ENCODE assay signal across 25 cellular contexts in genomic region chr10:110612629-110613028, GRCh38.
"Had no signal": no experiment of that assay in that cellular context is flagged by ENCODE, and none has a peak within 500 bp of the region (broad histone marks: within the 10 kb centered on the region; RNA-seq: fewer than 3 reads in every experiment).

No MANE protein-coding gene starts in this region.

- H3K4me3 Mint-ChIP-seq: activated T-cell treated with anti-CD3 and anti-CD28 coated beads, Interleukin-2, amount 50 U/mL, for 4 hours; effector memory CD8-positive, alpha-beta T cell; nephron; T-helper 2 cell treated with Interferon-gamma antibody and Interleukin-4, amounts not matched to agents 5 μg/mL and 100 μg/mL, for 36 hours had no signal

- H3K27me3 Mint-ChIP-seq: activated B cell treated with CpG ODN at 0.5 μM for 24 hours; activated naive CD8-positive, alpha-beta T cell treated with anti-CD3 and anti-CD28 coated beads, Interleukin-2, amount 10 ng/mL, durations not matched to agents 7 days and 5 days had no signal

- H3K27ac Mint-ChIP-seq: activated B cell treated with CpG ODN at 0.5 μM for 24 hours; activated naive CD8-positive, alpha-beta T cell treated with anti-CD3 and anti-CD28 coated beads, Interleukin-2, amount 10 ng/mL, durations not matched to agents 7 days and 5 days; effector memory CD8-positive, alpha-beta T cell; nephron; T-helper 2 cell treated with Interferon-gamma antibody and Interleukin-4, amounts not matched to agents 5 μg/mL and 100 μg/mL, for 36 hours had no signal

- H3K9me3 Mint-ChIP-seq: activated B cell treated with CpG ODN at 0.5 μM for 24 hours; activated naive CD8-positive, alpha-beta T cell treated with anti-CD3 and anti-CD28 coated beads, Interleukin-2, amount 10 ng/mL, durations not matched to agents 7 days and 5 days; activated T-cell treated with anti-CD3 and anti-CD28 coated beads, Interleukin-2, amount 50 U/mL, for 4 hours; effector memory CD8-positive, alpha-beta T cell; nephron; T-helper 2 cell treated with Interferon-gamma antibody and Interleukin-4, amounts not matched to agents 5 μg/mL and 100 μg/mL, for 36 hours had no signal

- DNase-seq: activated B cell treated with CpG ODN at 0.5 μM for 24 hours; activated CD8-positive, alpha-beta memory T cell treated with anti-CD3 and anti-CD28 coated beads, Interleukin-2, amount 50 U/mL, for 48 hours; activated naive CD4-positive, alpha-beta T cell; activated naive CD8-positive, alpha-beta T cell treated with anti-CD3 and anti-CD28 coated beads, Interleukin-2, amount 10 ng/mL, durations not matched to agents 7 days and 5 days; activated T-cell treated with anti-CD3 and anti-CD28 coated beads, Interleukin-2, amount 50 U/mL, for 4 hours; amniotic stem cell; brain microvascular endothelial cell; dorsolateral prefrontal cortex; effector memory CD8-positive, alpha-beta T cell; erythroblast; head of caudate nucleus; hippocampal formation; left cardiac atrium; left ventricle myocardium superior; mammary epithelial cell; right lobe of liver; stimulated activated CD4-positive, alpha-beta T cell treated with anti-CD3 and anti-CD28 coated beads, Interleukin-12 subunit alpha, Interleukin-12 subunit beta, amount 100 ng/mL, for 4 hours; stimulated activated CD4-positive, alpha-beta T cell treated with anti-CD3 and anti-CD28 coated beads, Interleukin-4, amount 100 ng/mL, for 1 hour; transverse colon; uterus had no signal

- H3K36me3 ChIP-seq: brain microvascular endothelial cell, neutrophil, right lobe of liver, transverse colon, uterus had no signal

- H3K4me3 ChIP-seq: coronary artery, dorsolateral prefrontal cortex, gastroesophageal sphincter, right lobe of liver, transverse colon, uterus had no signal

- ATAC-seq: gastroesophageal sphincter, left cardiac atrium, left ventricle myocardium superior, right lobe of liver had no signal

- H3K27ac ChIP-seq: brain microvascular endothelial cell, coronary artery, dorsolateral prefrontal cortex, gastroesophageal sphincter, neutrophil, right lobe of liver, transverse colon, uterus had no signal

- H3K36me3 Mint-ChIP-seq: activated naive CD8-positive, alpha-beta T cell treated with anti-CD3 and anti-CD28 coated beads, Interleukin-2, amount 10 ng/mL, durations not matched to agents 7 days and 5 days had no signal

- H3K9me3 ChIP-seq: gastroesophageal sphincter, neutrophil, right lobe of liver, transverse colon, uterus had no signal

- H3K27me3 ChIP-seq: brain microvascular endothelial cell, dorsolateral prefrontal cortex, gastroesophageal sphincter, neutrophil, right lobe of liver, transverse colon, uterus had no signal
